26 cellular contexts compared by ENCODE assay signal in the genomic region with DNA sequence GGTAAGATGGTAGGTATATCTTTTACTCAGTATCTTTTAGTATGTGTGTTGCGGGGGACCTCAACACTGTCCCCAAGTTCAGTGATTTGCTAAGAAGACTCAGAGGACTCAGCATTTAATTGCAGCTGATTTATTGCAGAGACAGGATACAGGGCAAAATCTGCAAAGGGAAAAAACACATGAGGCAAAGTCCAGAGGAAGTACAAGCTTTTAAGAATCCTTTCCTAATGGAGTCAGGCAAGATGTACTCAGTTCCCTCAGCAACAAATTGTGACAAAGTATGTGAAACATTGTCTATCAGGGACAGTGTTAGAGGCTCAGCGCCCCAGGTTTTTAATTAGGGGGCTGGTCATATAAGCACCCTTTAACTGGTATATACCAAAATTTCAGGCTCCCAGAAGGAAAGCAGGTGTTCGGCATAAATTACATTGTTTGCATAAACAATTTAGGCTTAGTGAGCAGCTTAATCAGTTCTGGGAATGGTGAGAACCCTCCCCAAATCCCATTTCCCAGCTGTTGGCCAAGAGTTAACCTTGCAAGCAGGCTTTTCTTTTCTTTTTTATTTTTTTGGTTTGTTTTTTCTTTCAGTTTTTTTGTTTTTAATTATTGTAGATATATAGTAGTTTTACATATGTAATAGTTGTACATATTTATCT. TPM values are rescaled to one million over a fixed set of nuclear protein-coding genes. Genes with fewer than 3 reads are reported as not detected.
A peak's percentile ranks its signal among the peaks of the same experiment; 100 is the strongest.
DNase-seq lines count a peak whose midpoint lies in the region; ATAC-seq, FAIRE-seq and TF ChIP-seq lines count a peak whose summit lies in the region.
"Had no signal": no experiment of that assay in that cellular context is flagged by ENCODE, and none has a peak within 500 bp of the region (broad histone marks: within the 10 kb centered on the region; RNA-seq: fewer than 3 reads in every experiment).

No MANE protein-coding gene starts in this region.

- H4K20me1 ChIP-seq in PC-3 (ENCODE audit: low read length) = no peaks in the 10 kb centered on the region

- POLR2A ChIA-PET in PC-3 (lab: Charles Lee; ENCODE audit: unreplicated experiment) = no interaction called here

- intact Hi-C loops in PC-3 (cut with micrococcal nuclease) = loop anchor here (2.0 kb wide), 3 partner anchors 31 to 69 kb away; partner anchors contain the start of gene RAB3GAP1

- ATAC-seq in PC-3 (peak; percentile 8), HG03432 (IDR thresholded peaks at IDR 0.05; ENCODE audit: unreplicated experiment) (no peak), HG02642 (IDR thresholded peaks at IDR 0.05; ENCODE audit: poor library complexity, unreplicated experiment) (no peak), HG02981 (IDR thresholded peaks at IDR 0.05; ENCODE audit: unreplicated experiment) (no peak)
- no peak for ATAC-seq in activated naive CD8-positive, alpha-beta T cell treated with anti-CD3 and anti-CD28 coated beads, Interleukin-2, amount 50 U/mL, for 24 hours
- ATAC-seq: activated CD8-positive, alpha-beta memory T cell treated with anti-CD3 and anti-CD28 coated beads, Interleukin-2, amount 10 ng/mL, durations not matched to agents 7 days and 5 days; activated naive CD4-positive, alpha-beta T cell treated with anti-CD3 and anti-CD28 coated beads, Interleukin-2, amount 50 U/mL, for 72 hours; HCT116 had no signal

- no peaks in the 10 kb centered on the region for H3K9me2 ChIP-seq in PC-3 (replicated peaks; ENCODE audit: low read length)

- H3K4me1 ChIP-seq in PC-3 (ENCODE audit: insufficient read depth, low read length) = peaks cover 51% of the 10 kb centered on the region
- H3K4me1 ChIP-seq: esophagus muscularis mucosa, testis had no signal

- CTCF ChIA-PET in PC-3 (lab: Charles Lee) = no interaction called here

- peaks cover 7% of the 10 kb centered on the region for H3K36me3 ChIP-seq in PC-3 (ENCODE audit: low read depth, low read length)

- H3K27ac ChIP-seq in PC-3 (ENCODE audit: low read length) = peak overlapping the region; percentile 43
- H3K27ac ChIP-seq: esophagus muscularis mucosa, testis, WERI-Rb-1 had no signal

- peak overlapping the region; percentile 34 for H3K4me2 ChIP-seq in PC-3 (ENCODE audit: low read length)
- H3K4me2 ChIP-seq: smooth muscle cell had no signal

- no TSS peak for BruUV-seq in PC-3 (replicated peaks; lab: Mats Ljungman, UMichigan)

- H3K27me3 Mint-ChIP-seq in activated naive CD8-positive, alpha-beta T cell treated with anti-CD3 and anti-CD28 coated beads, Interleukin-2, amount 50 U/mL, for 24 hours = no peaks in the 10 kb centered on the region
- H3K27me3 Mint-ChIP-seq: activated CD4-positive, alpha-beta T cell treated with anti-CD3 and anti-CD28 coated beads, Interleukin-2, amount 10 ng/mL, durations not matched to agents 7 days and 5 days; activated CD8-positive, alpha-beta memory T cell treated with anti-CD3 and anti-CD28 coated beads, Interleukin-2, amount 10 ng/mL, durations not matched to agents 7 days and 5 days; memory B cell had no signal

- H3K4me3 ChIP-seq in PC-3 (ENCODE audit: low read length) = no peak overlapping the region
- H3K4me3 ChIP-seq: esophagus muscularis mucosa, smooth muscle cell, testis had no signal

- H3K27me3 ChIP-seq in PC-3 (ENCODE audit: low read length) = no peaks in the 10 kb centered on the region
- H3K27me3 ChIP-seq: esophagus muscularis mucosa, testis had no signal

- no peaks in the 10 kb centered on the region for H3F3A ChIP-seq in PC-3 (ENCODE audit: low read length, unreplicated experiment)

- DNase-seq in D341Med (ENCODE audit: low spot score) (peak; percentile 43), NCI-H1105 treated with DMSO at 0.1 percent for 48 hours (lab: John Stamatoyannopoulos, UW) (peak; percentile 79), PC-3 (no peak)
- DNase-seq in activated naive CD8-positive, alpha-beta T cell treated with anti-CD3 and anti-CD28 coated beads, Interleukin-2, amount 50 U/mL, for 24 hours = no peak
- DNase-seq: activated CD4-positive, alpha-beta T cell treated with anti-CD3 and anti-CD28 coated beads, Interleukin-2, amount 10 ng/mL, durations not matched to agents 7 days and 5 days; activated CD8-positive, alpha-beta memory T cell treated with anti-CD3 and anti-CD28 coated beads, Interleukin-2, amount 10 ng/mL, durations not matched to agents 7 days and 5 days; cerebellar nuclear complex; DMS53; GF-D8; kidney glomerular epithelial cell; NCI-H1092; NCI-H345; stimulated activated naive CD4-positive, alpha-beta T cell; testis; WERI-Rb-1 had no signal

- H3K4me1 Mint-ChIP-seq in activated naive CD8-positive, alpha-beta T cell treated with anti-CD3 and anti-CD28 coated beads, Interleukin-2, amount 50 U/mL, for 24 hours = peaks cover 5% of the 10 kb centered on the region
- H3K4me1 Mint-ChIP-seq: memory B cell had no signal

- peak; percentile 88 for FAIRE-seq in islet of Langerhans (lab: Jason Lieb, UNC)

- H3K79me2 ChIP-seq in PC-3 (ENCODE audit: low read length) = no peaks in the 10 kb centered on the region

- H3K36me3 Mint-ChIP-seq in activated naive CD8-positive, alpha-beta T cell treated with anti-CD3 and anti-CD28 coated beads, Interleukin-2, amount 50 U/mL, for 24 hours (ENCODE audit: low read depth) = peaks cover 35% of the 10 kb centered on the region

- H3K27ac Mint-ChIP-seq in activated naive CD8-positive, alpha-beta T cell treated with anti-CD3 and anti-CD28 coated beads, Interleukin-2, amount 50 U/mL, for 24 hours = no peak overlapping the region
- H3K27ac Mint-ChIP-seq: activated CD4-positive, alpha-beta T cell treated with anti-CD3 and anti-CD28 coated beads, Interleukin-2, amount 10 ng/mL, durations not matched to agents 7 days and 5 days; activated CD8-positive, alpha-beta memory T cell treated with anti-CD3 and anti-CD28 coated beads, Interleukin-2, amount 10 ng/mL, durations not matched to agents 7 days and 5 days; activated T-helper 1 cell treated with anti-CD3 and anti-CD28 coated beads, Interleukin-12 subunit alpha, Interleukin-12 subunit beta, Interleukin-2, Interleukin-4 antibody, amounts not matched to agents 30 ng/mL and 10 ng/mL and 1 ng/mL, durations not matched to agents 14 hours and 24 hours and 36 hours; memory B cell had no signal

- no peak overlapping the region for H2AFZ ChIP-seq in PC-3 (ENCODE audit: low read length)

- peaks cover 6% of the 10 kb centered on the region for H3K9me3 Mint-ChIP-seq in activated naive CD8-positive, alpha-beta T cell treated with anti-CD3 and anti-CD28 coated beads, Interleukin-2, amount 50 U/mL, for 24 hours
- H3K9me3 Mint-ChIP-seq: activated naive CD4-positive, alpha-beta T cell treated with anti-CD3 and anti-CD28 coated beads, Interleukin-2, amount 50 U/mL, for 72 hours; memory B cell had no signal

- H3K9ac ChIP-seq in PC-3 (ENCODE audit: low read length) = no peak overlapping the region; the same call in 1 of the 2 replicates

- no peak for TF ChIP-seq CTCF in PC-3 (conservative IDR thresholded peaks at IDR 0.05; ENCODE audit: low read depth, low read length)

- H3K9me3 ChIP-seq in PC-3 (ENCODE audit: low read length) = no peaks in the 10 kb centered on the region
- H3K9me3 ChIP-seq: esophagus muscularis mucosa, testis had no signal

- H3K4me3 Mint-ChIP-seq in activated naive CD8-positive, alpha-beta T cell treated with anti-CD3 and anti-CD28 coated beads, Interleukin-2, amount 50 U/mL, for 24 hours = no peak overlapping the region
- H3K4me3 Mint-ChIP-seq: activated CD4-positive, alpha-beta T cell treated with anti-CD3 and anti-CD28 coated beads, Interleukin-2, amount 10 ng/mL, durations not matched to agents 7 days and 5 days; activated CD8-positive, alpha-beta memory T cell treated with anti-CD3 and anti-CD28 coated beads, Interleukin-2, amount 10 ng/mL, durations not matched to agents 7 days and 5 days; activated T-helper 1 cell treated with anti-CD3 and anti-CD28 coated beads, Interleukin-12 subunit alpha, Interleukin-12 subunit beta, Interleukin-2, Interleukin-4 antibody, amounts not matched to agents 30 ng/mL and 10 ng/mL and 1 ng/mL, durations not matched to agents 14 hours and 24 hours and 36 hours; memory B cell; T-helper 2 cell treated with Interferon-gamma antibody and Interleukin-4, amounts not matched to agents 5 μg/mL and 100 μg/mL, for 36 hours had no signal

RNA-seq across cellular contexts. Expression of gene RAB3GAP1, which starts 41.7 kb away (rescaled TPM):
- 35.8 and 41.1 TPM in 2 replicates for total RNA-seq in PC-3 (2014; rRNA removed)

RNA-seq across cellular contexts. Expression of gene MAP3K19, which starts 46.6 kb away (rescaled TPM):
- not detected in 2 replicates for total RNA-seq in PC-3 (2014; rRNA removed)
- total RNA-seq: activated CD4-positive, alpha-beta T cell treated with anti-CD3 and anti-CD28 coated beads, Interleukin-2, amount 10 ng/mL, durations not matched to agents 7 days and 5 days; activated CD8-positive, alpha-beta memory T cell treated with anti-CD3 and anti-CD28 coated beads, Interleukin-2, amount 10 ng/mL, durations not matched to agents 7 days and 5 days; activated T-helper 1 cell treated with anti-CD3 and anti-CD28 coated beads, Interleukin-12 subunit alpha, Interleukin-12 subunit beta, Interleukin-2, Interleukin-4 antibody, amounts not matched to agents 30 ng/mL and 10 ng/mL and 1 ng/mL, durations not matched to agents 14 hours and 24 hours and 36 hours; esophagus muscularis mucosa; smooth muscle cell had no signal

Comparison
In these comparisons a context has a peak if more than half of its experiments do, and no peak if none do; other contexts are left out.
1. DNase-seq: peak in D341Med (single experiment) and NCI-H1105 treated with DMSO at 0.1 percent for 48 hours (single experiment); none in PC-3 (single experiment) and activated naive CD8-positive, alpha-beta T cell treated with anti-CD3 and anti-CD28 coated beads, Interleukin-2, amount 50 U/mL, for 24 hours (single experiment).